9 cellular contexts compared by ENCODE assay signal in genomic region chr17:59851431-59852375, GRCh38. TPM values are rescaled to one million over a fixed set of nuclear protein-coding genes. Genes with fewer than 3 reads are reported as not detected.
DNase-seq lines count a peak whose midpoint lies in the region; ATAC-seq and TF ChIP-seq lines count a peak whose summit lies in the region.
"Had no signal": no experiment of that assay in that cellular context is flagged by ENCODE, and none has a peak within 500 bp of the region (broad histone marks: within the 10 kb centered on the region; RNA-seq: fewer than 3 reads in every experiment).

No MANE protein-coding gene starts in this region.

- no peak overlapping the region for H3K27ac Mint-ChIP-seq in CD8-positive, alpha-beta T cell

- H3K4me3 Mint-ChIP-seq in CD8-positive, alpha-beta T cell, result no peak overlapping the region

- POLR2A ChIA-PET in CD8-positive, alpha-beta T cell (lab: Charles Lee), result no interaction called here

- ATAC-seq in omental fat pad (ENCODE audit: low FRiP score), result peak; percentile 60
- ATAC-seq in CD8-positive, alpha-beta T cell, result no peak
- no peak for ATAC-seq in GM19397 (IDR thresholded peaks at IDR 0.05; ENCODE audit: unreplicated experiment)
- ATAC-seq: GM12878 had no signal

- no peaks in the 10 kb centered on the region for H3K36me3 ChIP-seq in MG63
- no peaks in the 10 kb centered on the region for H3K36me3 ChIP-seq in esophagus squamous epithelium
- no peaks in the 10 kb centered on the region for H3K36me3 ChIP-seq in CD8-positive, alpha-beta T cell (ENCODE audit: insufficient read depth, low read length)

- H3K9me3 Mint-ChIP-seq in CD8-positive, alpha-beta T cell, result no peaks in the 10 kb centered on the region

- TF ChIP-seq POLR2A in esophagus squamous epithelium (IDR thresholded peaks at IDR 0.05), result no peak

- peak; percentile 48 for DNase-seq in AG08396 (ENCODE audit: low spot score)
- DNase-seq in MG63, result peak; percentile 98
- DNase-seq in esophagus squamous epithelium (lab: John Stamatoyannopoulos, UW), result no peak
- DNase-seq in omental fat pad (ENCODE audit: low spot score), result no peak
- no peak for DNase-seq in CD8-positive, alpha-beta T cell
- DNase-seq in stimulated activated CD4-positive, alpha-beta T cell treated with anti-CD3 and anti-CD28 coated beads, Interleukin-2, amount 100 ng/mL, for 48 hours, result no peak
- no peak for DNase-seq in activated T-cell treated with anti-CD3 and anti-CD28 coated beads for 4 hours

- no peaks in the 10 kb centered on the region for H3K27me3 Mint-ChIP-seq in CD8-positive, alpha-beta T cell (ENCODE audit: low read depth)

- H3K27me3 ChIP-seq in MG63 (no peaks in the 10 kb centered on the region), esophagus squamous epithelium (no peaks in the 10 kb centered on the region)
- H3K27me3 ChIP-seq in CD8-positive, alpha-beta T cell (ENCODE audit: insufficient read depth, low read length), result no peaks in the 10 kb centered on the region

- H3K4me1 Mint-ChIP-seq in CD8-positive, alpha-beta T cell (ENCODE audit: low read depth), result peaks cover 20% of the 10 kb centered on the region

- intact Hi-C loops in esophagus squamous epithelium (cut with DNase I), result no loop called here
- intact Hi-C loops in CD8-positive, alpha-beta T cell (cut with DNase I, micrococcal nuclease), result no loop called here

- H3K9me3 ChIP-seq in MG63 (no peaks in the 10 kb centered on the region), esophagus squamous epithelium (no peaks in the 10 kb centered on the region)
- H3K9me3 ChIP-seq in CD8-positive, alpha-beta T cell (ENCODE audit: low read length), result no peaks in the 10 kb centered on the region

- peak overlapping the region; percentile 88 to 99 (median 90) for H3K27ac ChIP-seq in esophagus squamous epithelium
- H3K27ac ChIP-seq in CD8-positive, alpha-beta T cell (ENCODE audit: low read depth, low read length), result no peak overlapping the region

- H3K4me1 ChIP-seq in esophagus squamous epithelium, result peaks cover 39 to 91% (median 75%) of the 10 kb centered on the region in 3 donors
- H3K4me1 ChIP-seq in CD8-positive, alpha-beta T cell (ENCODE audit: insufficient read depth, low read length), result peaks cover 2% of the 10 kb centered on the region

- 58 to 64% methylated on average over 13 to 14 of the region's 14 CpGs for WGBS in esophagus squamous epithelium, 2 donors

- no peaks in the 10 kb centered on the region for H3K36me3 Mint-ChIP-seq in CD8-positive, alpha-beta T cell

- TF ChIP-seq CTCF in esophagus squamous epithelium (IDR thresholded peaks at IDR 0.05), result no peak
- TF ChIP-seq CTCF in omental fat pad (IDR thresholded peaks at IDR 0.05), result no peak
- no peak for TF ChIP-seq CTCF in CD8-positive, alpha-beta T cell (IDR thresholded peaks at IDR 0.05)

- CTCF ChIA-PET in CD8-positive, alpha-beta T cell (lab: Charles Lee), result no interaction called here

- no peak overlapping the region for H3K4me3 ChIP-seq in MG63
- peak overlapping the region in 1 of 4 donors; percentile 13 for H3K4me3 ChIP-seq in esophagus squamous epithelium
- H3K4me3 ChIP-seq in CD8-positive, alpha-beta T cell (ENCODE audit: low read depth, low read length), result no peak overlapping the region
- H3K4me3 ChIP-seq: GM12878 had no signal

RNA-seq across cellular contexts. Expression of gene TUBD1, which starts 41.0 kb away (rescaled TPM):
- 12.9 and 13.6 TPM in 2 replicates for total RNA-seq in MG63 (2014; rRNA removed; shearing (Covaris generic); ENCODE audit: low replicate concordance)
- total RNA-seq in esophagus squamous epithelium (10 to 100 TPM in 2 of 4 donors, 1 to 10 TPM in 2; 8.0 to 16.0 (median 12.5) TPM), omental fat pad (10 to 100 TPM in 1 of 4 donors, 1 to 10 TPM in 3; 5.3 to 14.5 (median 7.2) TPM)
- total RNA-seq in CD8-positive, alpha-beta T cell, result 10 to 100 TPM in 1 of 2 experiments, 1 to 10 TPM in 1; 9.7 to 11.0 TPM

RNA-seq across cellular contexts. Expression of gene RPS6KB1, which starts 41.2 kb away (rescaled TPM):
- total RNA-seq in MG63 (2014; rRNA removed; shearing (Covaris generic); ENCODE audit: low replicate concordance), result 10.0 and 10.7 TPM in 2 replicates
- 10 to 100 TPM; 18.4 to 49.2 (median 25.9) TPM for total RNA-seq in esophagus squamous epithelium
- 10 to 100 TPM; 30.6 to 56.3 (median 35.4) TPM for total RNA-seq in omental fat pad
- 100 to 1,000 TPM; 153 to 171 TPM for total RNA-seq in CD8-positive, alpha-beta T cell

Comparison
In these comparisons a context has a peak if more than half of its experiments do, and no peak if none do; other contexts are left out.
1. DNase-seq: peak in AG08396 (single experiment) and MG63 (single experiment); none in esophagus squamous epithelium (single experiment), omental fat pad (single experiment), CD8-positive, alpha-beta T cell (0 of 7), stimulated activated CD4-positive, alpha-beta T cell treated with anti-CD3 and anti-CD28 coated beads, Interleukin-2, amount 100 ng/mL, for 48 hours (0 of 2) and activated T-cell treated with anti-CD3 and anti-CD28 coated beads for 4 hours (single experiment).